In genomic region chr17:64095144-64095882, GRCh38 we compare ENCODE assay signal across 10 cellular contexts. TPM values are rescaled to one million over a fixed set of nuclear protein-coding genes. Genes with fewer than 3 reads are reported as not detected.
DNase-seq lines count a peak whose midpoint lies in the region; ATAC-seq and TF ChIP-seq lines count a peak whose summit lies in the region.
"Had no signal": no experiment of that assay in that cellular context is flagged by ENCODE, and none has a peak within 500 bp of the region (broad histone marks: within the 10 kb centered on the region; RNA-seq: fewer than 3 reads in every experiment).

No MANE protein-coding gene starts in this region.

- H3K4me2 ChIP-seq in osteoblast (ENCODE audit: insufficient read depth, low read length), result no peak overlapping the region

- no peak overlapping the region for H3K27ac Mint-ChIP-seq in endothelial cell (ENCODE audit: unreplicated experiment)
- peak overlapping the region; percentile 5 to 24 for H3K27ac Mint-ChIP-seq in stimulated activated naive CD8-positive, alpha-beta T cell treated with anti-CD3 and anti-CD28 coated beads, Interleukin-15, amount 100 ng/mL, for 72 hours
- H3K27ac Mint-ChIP-seq: activated naive CD8-positive, alpha-beta T cell treated with anti-CD3 and anti-CD28 coated beads, Interleukin-2, amount 10 ng/mL, durations not matched to agents 7 days and 5 days; IgD-negative memory B cell had no signal

- H2AFZ ChIP-seq in osteoblast (ENCODE audit: low read length), result no peak overlapping the region

- H3K4me3 ChIP-seq in osteoblast (ENCODE audit: insufficient read depth, low read length), result no peak overlapping the region

- H4K20me1 ChIP-seq in osteoblast (ENCODE audit: insufficient read depth, low read length), result peaks cover 14% of the 10 kb centered on the region

- H3K4me1 ChIP-seq in osteoblast (ENCODE audit: insufficient read depth, low read length), result peaks cover 12% of the 10 kb centered on the region

- H3K4me1 Mint-ChIP-seq in endothelial cell (ENCODE audit: unreplicated experiment), result peaks cover 16% of the 10 kb centered on the region
- peaks cover 63% of the 10 kb centered on the region for H3K4me1 Mint-ChIP-seq in stimulated activated naive CD8-positive, alpha-beta T cell treated with anti-CD3 and anti-CD28 coated beads, Interleukin-15, amount 100 ng/mL, for 72 hours

- H3K9me3 Mint-ChIP-seq in endothelial cell (ENCODE audit: unreplicated experiment), result no peaks in the 10 kb centered on the region
- H3K9me3 Mint-ChIP-seq in stimulated activated naive CD8-positive, alpha-beta T cell treated with anti-CD3 and anti-CD28 coated beads, Interleukin-15, amount 100 ng/mL, for 72 hours, result no peaks in the 10 kb centered on the region
- H3K9me3 Mint-ChIP-seq: activated naive CD8-positive, alpha-beta T cell treated with anti-CD3 and anti-CD28 coated beads, Interleukin-2, amount 10 ng/mL, durations not matched to agents 7 days and 5 days; IgD-negative memory B cell had no signal

- H3K27me3 Mint-ChIP-seq in endothelial cell (ENCODE audit: unreplicated experiment), result peaks cover 7% of the 10 kb centered on the region
- H3K27me3 Mint-ChIP-seq in stimulated activated naive CD8-positive, alpha-beta T cell treated with anti-CD3 and anti-CD28 coated beads, Interleukin-15, amount 100 ng/mL, for 72 hours, result no peaks in the 10 kb centered on the region
- H3K27me3 Mint-ChIP-seq: activated naive CD8-positive, alpha-beta T cell treated with anti-CD3 and anti-CD28 coated beads, Interleukin-2, amount 10 ng/mL, durations not matched to agents 7 days and 5 days; IgD-negative memory B cell had no signal

- TF ChIP-seq CTCF in endothelial cell (IDR thresholded peaks at IDR 0.05; ENCODE audit: unreplicated experiment), result no peak
- no peak for TF ChIP-seq CTCF in osteoblast (IDR thresholded peaks at IDR 0.05; ENCODE audit: extremely low read depth, low read depth, low read length)

- H3K27ac ChIP-seq in osteoblast (ENCODE audit: low read depth, low read length), result no peak overlapping the region

- peaks cover 13% of the 10 kb centered on the region for H3K79me2 ChIP-seq in osteoblast (ENCODE audit: insufficient read depth, low read length)

- H3K36me3 ChIP-seq in osteoblast (ENCODE audit: insufficient read depth, low read length), result peaks cover 15% of the 10 kb centered on the region

- peak overlapping the region; percentile 19 for H3K4me3 Mint-ChIP-seq in endothelial cell (ENCODE audit: unreplicated experiment)
- H3K4me3 Mint-ChIP-seq in stimulated activated naive CD8-positive, alpha-beta T cell treated with anti-CD3 and anti-CD28 coated beads, Interleukin-15, amount 100 ng/mL, for 72 hours, result no peak overlapping the region
- H3K4me3 Mint-ChIP-seq: activated naive CD8-positive, alpha-beta T cell treated with anti-CD3 and anti-CD28 coated beads, Interleukin-2, amount 10 ng/mL, durations not matched to agents 7 days and 5 days had no signal

- no peaks in the 10 kb centered on the region for H3K9me3 ChIP-seq in osteoblast (ENCODE audit: low read depth, low read length)

- no peaks in the 10 kb centered on the region for H3K27me3 ChIP-seq in osteoblast (ENCODE audit: insufficient read depth, low read length)

- ATAC-seq in stimulated activated naive CD8-positive, alpha-beta T cell treated with anti-CD3 and anti-CD28 coated beads, Interleukin-15, amount 100 ng/mL, for 72 hours, result no peak
- no peak for ATAC-seq in GM18520 (IDR thresholded peaks at IDR 0.05; ENCODE audit: unreplicated experiment)

- DNase-seq in activated CD4-positive, alpha-beta T cell treated with anti-CD3 and anti-CD28 coated beads for 4 hours, result peak; percentile 20 to 28
- no peak for DNase-seq in activated CD4-positive, alpha-beta T cell treated with anti-CD3 and anti-CD28 coated beads, Interleukin-2, amount 50 U/mL, for 4 hours
- peak; percentile 82 for DNase-seq in NCI-H69 (lab: John Stamatoyannopoulos, UW)
- no peak for DNase-seq in endothelial cell (ENCODE audit: low spot score)
- no peak for DNase-seq in stimulated activated naive CD8-positive, alpha-beta T cell treated with anti-CD3 and anti-CD28 coated beads, Interleukin-15, amount 100 ng/mL, for 72 hours
- DNase-seq in osteoblast (ENCODE audit: insufficient read length, low spot score, missing footprints), result no peak
- no peak for DNase-seq in retina
- DNase-seq: activated naive CD8-positive, alpha-beta T cell treated with anti-CD3 and anti-CD28 coated beads, Interleukin-2, amount 10 ng/mL, durations not matched to agents 7 days and 5 days had no signal

- H3K36me3 Mint-ChIP-seq in endothelial cell (ENCODE audit: low read depth, unreplicated experiment), result peaks cover 24% of the 10 kb centered on the region
- H3K36me3 Mint-ChIP-seq: IgD-negative memory B cell had no signal

RNA-seq across cellular contexts. Expression of gene ERN1, which starts 34.6 kb away (rescaled TPM):
- 16.7 TPM for total RNA-seq in endothelial cell (ENCODE audit: unreplicated experiment)
- total RNA-seq in osteoblast, result 12.1 and 12.7 TPM in 2 replicates

Comparison
In these comparisons a context has a peak if more than half of its experiments do, and no peak if none do; other contexts are left out.
1. DNase-seq: peak in activated CD4-positive, alpha-beta T cell treated with anti-CD3 and anti-CD28 coated beads for 4 hours (2 of 2) and NCI-H69 (single experiment); none in activated CD4-positive, alpha-beta T cell treated with anti-CD3 and anti-CD28 coated beads, Interleukin-2, amount 50 U/mL, for 4 hours (0 of 2), endothelial cell (single experiment), stimulated activated naive CD8-positive, alpha-beta T cell treated with anti-CD3 and anti-CD28 coated beads, Interleukin-15, amount 100 ng/mL, for 72 hours (0 of 2), osteoblast (single experiment) and retina (single experiment).